ENCODE assay signal across 11 cellular contexts in the genomic region with DNA sequence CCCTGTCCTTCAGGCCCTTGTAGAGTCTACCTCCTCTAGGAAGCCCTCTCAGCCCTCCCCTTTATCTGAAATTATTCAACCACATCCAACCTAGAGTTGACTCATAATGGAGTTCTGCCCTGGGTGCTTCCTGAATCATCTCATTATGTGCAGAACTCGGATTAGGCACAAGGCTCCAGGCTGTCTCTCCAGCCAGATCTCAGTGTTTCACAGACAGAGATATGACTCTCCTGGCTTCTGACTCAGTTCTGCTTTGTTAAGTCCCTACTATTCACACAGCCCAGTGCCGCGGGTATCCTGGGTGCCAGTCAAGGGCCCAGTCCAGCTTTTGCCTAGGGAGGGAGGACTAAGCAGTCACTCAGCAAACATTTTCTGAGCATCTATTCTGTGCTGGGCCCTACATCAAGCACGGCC. TPM values are rescaled to one million over a fixed set of nuclear protein-coding genes. Genes with fewer than 3 reads are reported as not detected.
DNase-seq lines count a peak whose midpoint lies in the region; ATAC-seq, FAIRE-seq and TF ChIP-seq lines count a peak whose summit lies in the region.
"Had no signal": no experiment of that assay in that cellular context is flagged by ENCODE, and none has a peak within 500 bp of the region (broad histone marks: within the 10 kb centered on the region; RNA-seq: fewer than 3 reads in every experiment).

No MANE protein-coding gene starts in this region.

- no peaks in the 10 kb centered on the region for H3K36me3 ChIP-seq in skeletal muscle satellite cell (ENCODE audit: insufficient read depth, low read length)

- TF ChIP-seq CTCF in epithelial cell of proximal tubule (conservative IDR thresholded peaks at IDR 0.05; ENCODE audit: low read depth, low read length), result no peak

- no peaks in the 10 kb centered on the region for H3K9me3 ChIP-seq in skeletal muscle satellite cell (replicated peaks; ENCODE audit: low read length)

- H3K4me3 ChIP-seq in epithelial cell of proximal tubule (ENCODE audit: low read depth, low read length) (no peak overlapping the region), skeletal muscle satellite cell (ENCODE audit: low read length) (no peak overlapping the region)

- peak overlapping the region; percentile 29 for H3K4me2 ChIP-seq in skeletal muscle satellite cell (ENCODE audit: low read length)

- no peak for ATAC-seq in HG03025 (IDR thresholded peaks at IDR 0.05; ENCODE audit: low FRiP score, unreplicated experiment)
- ATAC-seq: activated CD8-positive, alpha-beta T cell treated with anti-CD3 and anti-CD28 coated beads, Interleukin-2, amount 10 ng/mL, durations not matched to agents 7 days and 5 days had no signal

- H3K4me1 ChIP-seq in skeletal muscle satellite cell (ENCODE audit: control insufficient read depth, insufficient read depth, low read length), result peaks cover 57% of the 10 kb centered on the region

- no peak for FAIRE-seq in H54 (lab: Jason Lieb, UNC)

- peak overlapping the region; percentile 52 for H3K9ac ChIP-seq in skeletal muscle satellite cell (ENCODE audit: low read depth, low read length)

- DNase-seq in H54 (ENCODE audit: insufficient read length, low spot score) (peak; percentile 52), RPMI7951 (ENCODE audit: low read depth) (peak; percentile 99), epithelial cell of proximal tubule (ENCODE audit: low read depth) (peak; percentile 88), ecto neural progenitor cell (ENCODE audit: low spot score) (no peak)
- DNase-seq in stimulated activated CD4-positive, alpha-beta T cell treated with anti-CD3 and anti-CD28 coated beads, Interleukin-4, amount 100 ng/mL, for 24 hours, result no peak
- no peak for DNase-seq in activated naive CD4-positive, alpha-beta T cell treated with anti-CD3 and anti-CD28 coated beads, Interleukin-2, amount 50 U/mL, for 16 hours
- DNase-seq: activated CD8-positive, alpha-beta T cell treated with anti-CD3 and anti-CD28 coated beads, Interleukin-2, amount 10 ng/mL, durations not matched to agents 7 days and 5 days; hippocampal formation had no signal

- H3K27me3 ChIP-seq in skeletal muscle satellite cell (ENCODE audit: control insufficient read depth, insufficient read depth, low read length), result no peaks in the 10 kb centered on the region

- peak; percentile 45; the same call in 1 of the 2 replicates for TF ChIP-seq POLR2A in H54 (IDR thresholded peaks at IDR 0.05; ENCODE audit: low read depth, low read length)

RNA-seq across cellular contexts. Expression of gene STRA6, which starts 9.3 kb away (rescaled TPM):
- 95.7 and 114 TPM in 2 replicates for total RNA-seq in RPMI7951 (2014; rRNA removed; shearing (Covaris generic))
- total RNA-seq in epithelial cell of proximal tubule, result 1.9 and 3.9 TPM in 2 replicates
- total RNA-seq in skeletal muscle satellite cell (2012; rRNA removed), result 0.44 TPM in 1 of 2 replicates, not detected in the other
- total RNA-seq: activated CD8-positive, alpha-beta T cell treated with anti-CD3 and anti-CD28 coated beads, Interleukin-2, amount 10 ng/mL, durations not matched to agents 7 days and 5 days; OCI-LY7 had no signal

RNA-seq across cellular contexts. Expression of gene ISLR, which starts 19.8 kb away (rescaled TPM):
- total RNA-seq in RPMI7951 (2014; rRNA removed; shearing (Covaris generic)), result 2.5 and 8.8 TPM in 2 replicates
- not detected in 2 replicates for total RNA-seq in epithelial cell of proximal tubule
- total RNA-seq in skeletal muscle satellite cell (2012; rRNA removed), result 10.6 and 34.7 TPM in 2 replicates
- total RNA-seq: activated CD8-positive, alpha-beta T cell treated with anti-CD3 and anti-CD28 coated beads, Interleukin-2, amount 10 ng/mL, durations not matched to agents 7 days and 5 days; OCI-LY7 had no signal

RNA-seq across cellular contexts. Expression of gene CCDC33, which starts 42.8 kb away (rescaled TPM):
- 1.1 and 2.1 TPM in 2 replicates for total RNA-seq in RPMI7951 (2014; rRNA removed; shearing (Covaris generic))
- 2.5 TPM in 1 of 2 replicates, not detected in the other for total RNA-seq in epithelial cell of proximal tubule
- not detected in 2 replicates for total RNA-seq in skeletal muscle satellite cell (2012; rRNA removed)
- total RNA-seq: activated CD8-positive, alpha-beta T cell treated with anti-CD3 and anti-CD28 coated beads, Interleukin-2, amount 10 ng/mL, durations not matched to agents 7 days and 5 days; OCI-LY7 had no signal

Comparison
In these comparisons a context has a peak if more than half of its experiments do, and no peak if none do; other contexts are left out.
1. DNase-seq: peak in H54 (single experiment), RPMI7951 (single experiment) and epithelial cell of proximal tubule (single experiment); none in stimulated activated CD4-positive, alpha-beta T cell treated with anti-CD3 and anti-CD28 coated beads, Interleukin-4, amount 100 ng/mL, for 24 hours (single experiment), activated naive CD4-positive, alpha-beta T cell treated with anti-CD3 and anti-CD28 coated beads, Interleukin-2, amount 50 U/mL, for 16 hours (single experiment) and ecto neural progenitor cell (single experiment).
2. RNA of gene STRA6, which starts 9.3 kb away (total RNA-seq): 95.7 to 114 TPM in RPMI7951; 1.9 to 3.9 TPM in epithelial cell of proximal tubule; every median in the first group is over 10 times any median in the second.